In genomic region chr3:184765730-184766074, GRCh38 we compare ENCODE assay signal across 9 cellular contexts. TPM values are rescaled to one million over a fixed set of nuclear protein-coding genes. Genes with fewer than 3 reads are reported as not detected.
A peak's percentile ranks its signal among the peaks of the same experiment; 100 is the strongest.
DNase-seq lines count a peak whose midpoint lies in the region; ATAC-seq and TF ChIP-seq lines count a peak whose summit lies in the region.
"Had no signal": no experiment of that assay in that cellular context is flagged by ENCODE, and none has a peak within 500 bp of the region (broad histone marks: within the 10 kb centered on the region; RNA-seq: fewer than 3 reads in every experiment).

No MANE protein-coding gene starts in this region.

- H3K4me2 ChIP-seq in osteoblast (ENCODE audit: insufficient read depth, low read length) = no peak overlapping the region

- H3K4me1 ChIP-seq in osteoblast (ENCODE audit: insufficient read depth, low read length) = peaks cover 11% of the 10 kb centered on the region

- peaks cover 44% of the 10 kb centered on the region for H3K27me3 Mint-ChIP-seq in activated naive CD4-positive, alpha-beta T cell treated with anti-CD3 and anti-CD28 coated beads, Interleukin-2, amount 10 ng/mL, durations not matched to agents 7 days and 5 days

- TF ChIP-seq CTCF in osteoblast (IDR thresholded peaks at IDR 0.05; ENCODE audit: extremely low read depth, low read depth, low read length) = no peak

- CTCF ChIA-PET in activated naive CD4-positive, alpha-beta T cell treated with anti-CD3 and anti-CD28 coated beads, Interleukin-2, amount 10 ng/mL, durations not matched to agents 7 days and 5 days (lab: Charles Lee) = interaction anchor here (4.2 kb wide), 1 partner anchor 12 kb away, joined by 23 read pairs; no protein-coding TSS in a partner anchor

- H4K20me1 ChIP-seq in osteoblast (ENCODE audit: insufficient read depth, low read length) = no peaks in the 10 kb centered on the region

- H3K27me3 ChIP-seq in osteoblast (ENCODE audit: insufficient read depth, low read length) = peaks cover 8% of the 10 kb centered on the region
- H3K27me3 ChIP-seq: MG63 had no signal

- no peak overlapping the region for H3K27ac ChIP-seq in osteoblast (ENCODE audit: low read depth, low read length)

- no peaks in the 10 kb centered on the region for H3K9me3 ChIP-seq in osteoblast (ENCODE audit: low read depth, low read length)
- H3K9me3 ChIP-seq: MG63 had no signal

- no peaks in the 10 kb centered on the region for H3K79me2 ChIP-seq in osteoblast (ENCODE audit: insufficient read depth, low read length)

- no peaks in the 10 kb centered on the region for H3K9me3 Mint-ChIP-seq in activated naive CD4-positive, alpha-beta T cell treated with anti-CD3 and anti-CD28 coated beads, Interleukin-2, amount 10 ng/mL, durations not matched to agents 7 days and 5 days

- H3K4me3 Mint-ChIP-seq in activated naive CD4-positive, alpha-beta T cell treated with anti-CD3 and anti-CD28 coated beads, Interleukin-2, amount 10 ng/mL, durations not matched to agents 7 days and 5 days = no peak overlapping the region

- peaks cover 7% of the 10 kb centered on the region for H3K4me1 Mint-ChIP-seq in activated naive CD4-positive, alpha-beta T cell treated with anti-CD3 and anti-CD28 coated beads, Interleukin-2, amount 10 ng/mL, durations not matched to agents 7 days and 5 days

- H2AFZ ChIP-seq in osteoblast (ENCODE audit: low read length) = peak overlapping the region; percentile 35

- ATAC-seq in GM18858 (IDR thresholded peaks at IDR 0.05; ENCODE audit: unreplicated experiment) (peak; percentile 51), HG03175 (IDR thresholded peaks at IDR 0.05; ENCODE audit: unreplicated experiment) (peak; percentile 77)

- no peaks in the 10 kb centered on the region for H3K36me3 Mint-ChIP-seq in activated naive CD4-positive, alpha-beta T cell treated with anti-CD3 and anti-CD28 coated beads, Interleukin-2, amount 10 ng/mL, durations not matched to agents 7 days and 5 days

- peak; percentile 52 for DNase-seq in SKM-1 (lab: John Stamatoyannopoulos, UW; ENCODE audit: unreplicated experiment)
- DNase-seq in osteoblast (ENCODE audit: insufficient read length, low spot score, missing footprints) = peak; percentile 47
- no peak for DNase-seq in activated naive CD4-positive, alpha-beta T cell treated with anti-CD3 and anti-CD28 coated beads, Interleukin-2, amount 10 ng/mL, durations not matched to agents 7 days and 5 days
- DNase-seq in activated CD4-positive, alpha-beta T cell treated with anti-CD3 and anti-CD28 coated beads, Interleukin-2, amount 50 U/mL, for 48 hours = no peak
- DNase-seq in GM19238 (ENCODE audit: insufficient read length, low spot score) = no peak
- DNase-seq in NCI-H526 treated with DMSO at 0.1 percent for 48 hours (lab: John Stamatoyannopoulos, UW) = no peak
- DNase-seq: MG63 had no signal

- H3K36me3 ChIP-seq in osteoblast (ENCODE audit: insufficient read depth, low read length) = no peaks in the 10 kb centered on the region
- H3K36me3 ChIP-seq: MG63 had no signal

- no peak overlapping the region for H3K4me3 ChIP-seq in osteoblast (ENCODE audit: insufficient read depth, low read length)
- H3K4me3 ChIP-seq: MG63 had no signal

- no peak overlapping the region for H3K27ac Mint-ChIP-seq in activated naive CD4-positive, alpha-beta T cell treated with anti-CD3 and anti-CD28 coated beads, Interleukin-2, amount 10 ng/mL, durations not matched to agents 7 days and 5 days

RNA-seq across cellular contexts. Expression of gene VPS8, which starts 46.3 kb away (rescaled TPM):
- total RNA-seq in osteoblast = 95.2 and 96.7 TPM in 2 replicates

RNA-seq across cellular contexts. Expression of gene MAGEF1, which starts 53.8 kb away (rescaled TPM):
- 18.8 and 22.1 TPM in 2 replicates for total RNA-seq in osteoblast

Comparison
In these comparisons a context has a peak if more than half of its experiments do, and no peak if none do; other contexts are left out.
1. DNase-seq: peak in SKM-1 (single experiment) and osteoblast (single experiment); none in activated naive CD4-positive, alpha-beta T cell treated with anti-CD3 and anti-CD28 coated beads, Interleukin-2, amount 10 ng/mL, durations not matched to agents 7 days and 5 days (single experiment), activated CD4-positive, alpha-beta T cell treated with anti-CD3 and anti-CD28 coated beads, Interleukin-2, amount 50 U/mL, for 48 hours (0 of 2), GM19238 (single experiment) and NCI-H526 treated with DMSO at 0.1 percent for 48 hours (single experiment).